Comparison of ENCODE assay signal across 31 cellular contexts in the genomic region with DNA sequence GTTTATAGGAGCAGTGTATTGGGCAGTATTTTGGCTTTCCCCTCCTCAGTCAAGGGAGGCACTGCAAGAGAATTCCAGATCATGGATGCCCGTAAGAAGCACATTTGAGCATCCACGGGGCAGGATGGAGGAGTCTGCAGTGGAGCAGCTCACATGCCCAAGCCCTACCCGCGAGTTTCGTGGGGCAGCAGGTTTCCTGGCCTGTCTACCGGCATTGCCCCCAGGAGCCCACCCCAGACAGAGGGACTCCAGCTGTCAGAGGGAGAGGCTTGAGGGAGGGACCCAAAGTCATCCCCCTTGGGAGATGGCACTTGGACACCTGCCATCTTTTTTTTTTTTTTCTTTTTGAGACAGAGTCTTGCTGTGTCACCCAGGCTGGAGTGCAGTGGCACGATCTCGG.
"Had no signal": no experiment of that assay in that cellular context is flagged by ENCODE, and none has a peak within 500 bp of the region (broad histone marks: within the 10 kb centered on the region; RNA-seq: fewer than 3 reads in every experiment).

No MANE protein-coding gene starts in this region.

- H3K4me3 Mint-ChIP-seq: activated naive CD4-positive, alpha-beta T cell treated with anti-CD3 and anti-CD28 coated beads for 36 hours; activated naive CD8-positive, alpha-beta T cell treated with anti-CD3 and anti-CD28 coated beads for 36 hours; activated T-cell treated with anti-CD3 and anti-CD28 coated beads, Interleukin-2, amount 50 U/mL, for 72 hours; effector memory CD8-positive, alpha-beta T cell; immature natural killer cell; neural crest cell; stimulated activated naive B cell treated with anti-CD40 and anti-IgM and Interleukin-4, amounts not matched to agents 10 μg/mL and 1 μg/mL and 100 μg/mL, for 72 hours had no signal

- H3K9me3 ChIP-seq: adrenal gland, body of pancreas, pancreas, thyroid gland, upper lobe of right lung had no signal

- H3K4me2 ChIP-seq: smooth muscle cell had no signal

- H3K4me1 Mint-ChIP-seq: activated naive CD8-positive, alpha-beta T cell treated with anti-CD3 and anti-CD28 coated beads for 36 hours; immature natural killer cell; neural crest cell; stimulated activated naive B cell treated with anti-CD40 and anti-IgM and Interleukin-4, amounts not matched to agents 10 μg/mL and 1 μg/mL and 100 μg/mL, for 72 hours had no signal

- H3K27ac Mint-ChIP-seq: activated naive CD4-positive, alpha-beta T cell treated with anti-CD3 and anti-CD28 coated beads for 36 hours; activated naive CD8-positive, alpha-beta T cell treated with anti-CD3 and anti-CD28 coated beads for 36 hours; activated T-cell treated with anti-CD3 and anti-CD28 coated beads, Interleukin-2, amount 50 U/mL, for 72 hours; immature natural killer cell; stimulated activated naive B cell treated with anti-CD40 and anti-IgM and Interleukin-4, amounts not matched to agents 10 μg/mL and 1 μg/mL and 100 μg/mL, for 72 hours had no signal

- H3K27ac ChIP-seq: adrenal gland, body of pancreas, coronary artery, dorsolateral prefrontal cortex, pancreas, right atrium auricular region, stomach, thyroid gland, upper lobe of right lung, VCaP had no signal

- H3K27me3 ChIP-seq: adrenal gland, body of pancreas, dorsolateral prefrontal cortex, pancreas, right atrium auricular region, thyroid gland, upper lobe of right lung had no signal

- DNase-seq: activated CD4-positive, alpha-beta T cell treated with anti-CD3 and anti-CD28 coated beads for 4 hours; activated CD4-positive, alpha-beta T cell treated with anti-CD3 and anti-CD28 coated beads, Interleukin-2, amount 50 U/mL, for 4 hours; activated naive CD4-positive, alpha-beta T cell treated with anti-CD3 and anti-CD28 coated beads for 36 hours; activated naive CD8-positive, alpha-beta T cell treated with anti-CD3 and anti-CD28 coated beads for 36 hours; activated T-cell treated with anti-CD3 and anti-CD28 coated beads for 4 hours; activated T-cell treated with anti-CD3 and anti-CD28 coated beads, Interleukin-2, amount 50 U/mL, for 72 hours; adrenal gland; aorta; body of pancreas; dorsolateral prefrontal cortex; effector memory CD8-positive, alpha-beta T cell; foreskin fibroblast; head of caudate nucleus; hippocampal formation; immature natural killer cell; kidney; left colon; mammary epithelial cell; nucleus accumbens; pancreas; stimulated activated CD4-positive, alpha-beta T cell treated with anti-CD3 and anti-CD28 coated beads, Interleukin-15, amount 100 ng/mL, for 24 hours; stimulated activated CD4-positive, alpha-beta T cell treated with anti-CD3 and anti-CD28 coated beads, Interleukin-2, amount 100 ng/mL, for 24 hours; stimulated activated naive B cell treated with anti-CD40 and anti-IgM and Interleukin-4, amounts not matched to agents 10 μg/mL and 1 μg/mL and 100 μg/mL, for 72 hours; stomach; thyroid gland; upper lobe of right lung had no signal

- H3K9me3 Mint-ChIP-seq: activated naive CD4-positive, alpha-beta T cell treated with anti-CD3 and anti-CD28 coated beads for 36 hours; activated naive CD8-positive, alpha-beta T cell treated with anti-CD3 and anti-CD28 coated beads for 36 hours; activated T-cell treated with anti-CD3 and anti-CD28 coated beads, Interleukin-2, amount 50 U/mL, for 72 hours; effector memory CD8-positive, alpha-beta T cell; neural crest cell; stimulated activated naive B cell treated with anti-CD40 and anti-IgM and Interleukin-4, amounts not matched to agents 10 μg/mL and 1 μg/mL and 100 μg/mL, for 72 hours had no signal

- H3K27me3 Mint-ChIP-seq: activated naive CD8-positive, alpha-beta T cell treated with anti-CD3 and anti-CD28 coated beads for 36 hours had no signal

- H3K36me3 Mint-ChIP-seq: activated naive CD8-positive, alpha-beta T cell treated with anti-CD3 and anti-CD28 coated beads for 36 hours; immature natural killer cell had no signal

- H3K4me3 ChIP-seq: adrenal gland, body of pancreas, coronary artery, dorsolateral prefrontal cortex, pancreas, right atrium auricular region, smooth muscle cell, stomach, thyroid gland, upper lobe of right lung had no signal

- H3K36me3 ChIP-seq: adrenal gland, pancreas, right atrium auricular region, stomach, thyroid gland, upper lobe of right lung had no signal

- H3K4me1 ChIP-seq: adrenal gland, body of pancreas, pancreas, upper lobe of right lung had no signal
